ENCODE assay signal across 10 cellular contexts in genomic region chr10:69474688-69475432, GRCh38. TPM values are rescaled to one million over a fixed set of nuclear protein-coding genes. Genes with fewer than 3 reads are reported as not detected.
DNase-seq lines count a peak whose midpoint lies in the region; ATAC-seq and TF ChIP-seq lines count a peak whose summit lies in the region.
"Had no signal": no experiment of that assay in that cellular context is flagged by ENCODE, and none has a peak within 500 bp of the region (broad histone marks: within the 10 kb centered on the region; RNA-seq: fewer than 3 reads in every experiment).

No MANE protein-coding gene starts in this region.

- 67 to 80% methylated on average over 9 of the region's 9 CpGs for WGBS in sigmoid colon, 2 donors

- no peaks in the 10 kb centered on the region for H3K4me1 Mint-ChIP-seq in T-helper 2 cell treated with Interferon-gamma antibody and Interleukin-4, amounts not matched to agents 5 μg/mL and 100 μg/mL, for 36 hours (ENCODE audit: low read depth)
- H3K4me1 Mint-ChIP-seq in CD4-positive, alpha-beta memory T cell: peaks cover 0 to 3% (median 1%) of the 10 kb centered on the region in 4 donors

- no peak for TF ChIP-seq CTCF in sigmoid colon (IDR thresholded peaks at IDR 0.05)

- CTCF ChIA-PET in CD4-positive, alpha-beta memory T cell (lab: Charles Lee; ENCODE audit: partially characterized antibody): no interaction called here

- POLR2A ChIA-PET in CD4-positive, alpha-beta memory T cell (lab: Charles Lee; ENCODE audit: partially characterized antibody): no interaction called here

- peaks cover 70% of the 10 kb centered on the region for H3K4me1 ChIP-seq in adipocyte (ENCODE audit: control insufficient read depth, insufficient read depth, low read length)
- H3K4me1 ChIP-seq in sigmoid colon: peaks cover 0 to 100% (median 96%) of the 10 kb centered on the region in 4 donors
- no peaks in the 10 kb centered on the region for H3K4me1 ChIP-seq in CD4-positive, alpha-beta memory T cell (ENCODE audit: insufficient read depth, low read length)
- H3K4me1 ChIP-seq: parathyroid adenoma had no signal

- no peak for TF ChIP-seq POLR2A in sigmoid colon (IDR thresholded peaks at IDR 0.05)

- H3K4me3 Mint-ChIP-seq in T-helper 2 cell treated with Interferon-gamma antibody and Interleukin-4, amounts not matched to agents 5 μg/mL and 100 μg/mL, for 36 hours: no peak overlapping the region
- no peak overlapping the region for H3K4me3 Mint-ChIP-seq in CD4-positive, alpha-beta memory T cell

- H3K36me3 ChIP-seq in adipocyte (ENCODE audit: control insufficient read depth, insufficient read depth, low read length, severe bottlenecking) (no peaks in the 10 kb centered on the region), sigmoid colon (no peaks in the 10 kb centered on the region), H7 (replicated peaks; ENCODE audit: control insufficient read depth, insufficient read depth, low read length) (no peaks in the 10 kb centered on the region)
- no peaks in the 10 kb centered on the region for H3K36me3 ChIP-seq in CD4-positive, alpha-beta memory T cell (ENCODE audit: insufficient read depth, low read length)

- H3K27ac ChIP-seq in sigmoid colon: peak overlapping the region; percentile 87 to 93 (median 92)
- H3K27ac ChIP-seq in CD4-positive, alpha-beta memory T cell (ENCODE audit: low read depth, low read length): no peak overlapping the region
- H3K27ac ChIP-seq: parathyroid adenoma had no signal

- no peaks in the 10 kb centered on the region for H3K9me3 Mint-ChIP-seq in T-helper 2 cell treated with Interferon-gamma antibody and Interleukin-4, amounts not matched to agents 5 μg/mL and 100 μg/mL, for 36 hours
- no peaks in the 10 kb centered on the region for H3K9me3 Mint-ChIP-seq in CD4-positive, alpha-beta memory T cell

- H3K9me3 ChIP-seq in adipocyte (ENCODE audit: control insufficient read depth, low read length) (no peaks in the 10 kb centered on the region), sigmoid colon (no peaks in the 10 kb centered on the region)
- no peaks in the 10 kb centered on the region for H3K9me3 ChIP-seq in CD4-positive, alpha-beta memory T cell (ENCODE audit: control insufficient read depth in 1 of 2, low read length in 2 of 2)

- H3K36me3 Mint-ChIP-seq in T-helper 2 cell treated with Interferon-gamma antibody and Interleukin-4, amounts not matched to agents 5 μg/mL and 100 μg/mL, for 36 hours (ENCODE audit: low read depth): no peaks in the 10 kb centered on the region
- peaks cover 0 to 9% of the 10 kb centered on the region in 2 donors for H3K36me3 Mint-ChIP-seq in CD4-positive, alpha-beta memory T cell

- no peak overlapping the region for H3K27ac Mint-ChIP-seq in T-helper 2 cell treated with Interferon-gamma antibody and Interleukin-4, amounts not matched to agents 5 μg/mL and 100 μg/mL, for 36 hours
- H3K27ac Mint-ChIP-seq in CD4-positive, alpha-beta memory T cell: no peak overlapping the region

- peak; percentile 65 for DNase-seq in Daoy (ENCODE audit: low read depth)
- DNase-seq in adipocyte (ENCODE audit: low read depth): peak; percentile 79
- peak; percentile 79 for DNase-seq in glomerular visceral epithelial cell (ENCODE audit: extremely low spot score)
- DNase-seq in sigmoid colon: peak; percentile 83
- no peak for DNase-seq in T-helper 2 cell treated with Interferon-gamma antibody and Interleukin-4, amounts not matched to agents 5 μg/mL and 100 μg/mL, for 36 hours (ENCODE audit: low spot score)
- DNase-seq in H7: no peak
- DNase-seq in CD4-positive, alpha-beta memory T cell: no peak

- H3K4me3 ChIP-seq in adipocyte (ENCODE audit: low read length): peak overlapping the region; percentile 36
- peak overlapping the region in 1 of 4 donors; percentile 5 for H3K4me3 ChIP-seq in sigmoid colon
- H3K4me3 ChIP-seq in H7 (ENCODE audit: insufficient read depth, low read depth, low read length): no peak overlapping the region
- H3K4me3 ChIP-seq in CD4-positive, alpha-beta memory T cell (ENCODE audit: low read length in 2 of 2): no peak overlapping the region

- H3K27me3 ChIP-seq in adipocyte (replicated peaks; ENCODE audit: control insufficient read depth, insufficient read depth, low read length) (no peaks in the 10 kb centered on the region), sigmoid colon (no peaks in the 10 kb centered on the region), H7 (ENCODE audit: control insufficient read depth, insufficient read depth, low read length) (peaks cover 1% of the 10 kb centered on the region; the same call in 1 of the 2 replicates)
- no peaks in the 10 kb centered on the region for H3K27me3 ChIP-seq in CD4-positive, alpha-beta memory T cell (ENCODE audit: insufficient read depth, low read length)

- intact Hi-C loops in sigmoid colon (cut with DNase I): no loop called here
- intact Hi-C loops in CD4-positive, alpha-beta memory T cell (cut with micrococcal nuclease): no loop called here

- no peak for ATAC-seq in HG02970 (IDR thresholded peaks at IDR 0.05; ENCODE audit: low FRiP score, unreplicated experiment)

- peak overlapping the region; percentile 74 for H3K9ac ChIP-seq in adipocyte (ENCODE audit: low read length)
- H3K9ac ChIP-seq: parathyroid adenoma had no signal

- TF ChIP-seq EP300 in sigmoid colon (IDR thresholded peaks at IDR 0.05): peak in 2 of 4 donors; percentile 2 to 51

- H3K27me3 Mint-ChIP-seq in T-helper 2 cell treated with Interferon-gamma antibody and Interleukin-4, amounts not matched to agents 5 μg/mL and 100 μg/mL, for 36 hours (ENCODE audit: low read depth): peaks cover 20% of the 10 kb centered on the region
- peaks cover 0 to 2% of the 10 kb centered on the region in 2 donors for H3K27me3 Mint-ChIP-seq in CD4-positive, alpha-beta memory T cell

RNA-seq across cellular contexts. Expression of gene TSPAN15, which starts 23.6 kb away (rescaled TPM):
- 1.6 and 4.6 TPM in 2 replicates for total RNA-seq in Daoy (2014; rRNA removed; shearing (Covaris generic))
- 10 to 100 TPM; 55.4 to 76.4 (median 67.4) TPM for total RNA-seq in sigmoid colon
- 100 to 1,000 TPM in 1 of 3 donors, 10 to 100 TPM in 2; 43.0 to 100 (median 70.9) TPM for polyA plus RNA-seq in sigmoid colon
- 5.0 and 6.5 TPM in 2 replicates for total RNA-seq in H7 (2014; rRNA removed; shearing (Covaris generic))
- 1 to 10 TPM; 2.4 to 2.8 TPM for total RNA-seq in CD4-positive, alpha-beta memory T cell
- polyA plus RNA-seq in CD4-positive, alpha-beta memory T cell: 10 to 100 TPM; 15.9 to 18.1 TPM

RNA-seq across cellular contexts. Expression of gene TACR2, which starts 58.1 kb away (rescaled TPM):
- not detected in 2 replicates for total RNA-seq in Daoy (2014; rRNA removed; shearing (Covaris generic))
- total RNA-seq in sigmoid colon: 100 to 1,000 TPM; 161 to 184 (median 170) TPM
- 10 to 100 TPM in 1 of 3 donors, 1 to 10 TPM in 1, not detected in 1; 6.0 to 14.4 TPM for polyA plus RNA-seq in sigmoid colon
- total RNA-seq in H7 (2014; rRNA removed; shearing (Covaris generic)): 0.48 TPM in 1 of 2 replicates, not detected in the other
- total RNA-seq in CD4-positive, alpha-beta memory T cell: under 1 TPM in 1 of 2 experiments, not detected in 1; 0.19 TPM
- under 1 TPM in 1 of 2 donors, not detected in 1; 0.17 TPM for polyA plus RNA-seq in CD4-positive, alpha-beta memory T cell
- total RNA-seq: activated CD8-positive, alpha-beta memory T cell treated with anti-CD3 and anti-CD28 coated beads for 36 hours had no signal

Comparison
In these comparisons a context has a peak if more than half of its experiments do, and no peak if none do; other contexts are left out.
1. DNase-seq: peak in Daoy (single experiment), adipocyte (single experiment), glomerular visceral epithelial cell (single experiment) and sigmoid colon (single experiment); none in T-helper 2 cell treated with Interferon-gamma antibody and Interleukin-4, amounts not matched to agents 5 μg/mL and 100 μg/mL, for 36 hours (single experiment), H7 (single experiment) and CD4-positive, alpha-beta memory T cell (0 of 5).
2. RNA of gene TACR2, which starts 58.1 kb away (total RNA-seq): 161 to 184 TPM in sigmoid colon; 0.19 TPM in CD4-positive, alpha-beta memory T cell, not detected in Daoy and 0.48 TPM in H7; every median in the first group is over 100 times any median in the second.